8 cellular contexts compared by ENCODE assay signal in genomic region chr7:953547-954327, GRCh38. TPM values are rescaled to one million over a fixed set of nuclear protein-coding genes. Genes with fewer than 3 reads are reported as not detected.
DNase-seq lines count a peak whose midpoint lies in the region; ATAC-seq, FAIRE-seq and TF ChIP-seq lines count a peak whose summit lies in the region.

No MANE protein-coding gene starts in this region.

- H3K9me3 ChIP-seq in adipocyte (ENCODE audit: control insufficient read depth, low read length) (no peaks in the 10 kb centered on the region), hepatocyte (ENCODE audit: low read depth) (no peaks in the 10 kb centered on the region)

- H3K4me3 ChIP-seq in adipocyte (ENCODE audit: low read length), result peak overlapping the region; percentile 73
- H3K4me3 ChIP-seq in hepatocyte, result peak overlapping the region; percentile 38

- intact Hi-C loops in posterior vena cava (cut with DNase I), result loop anchor here in 1 of 2 donors (10.0 kb wide), 1 partner anchor 169 kb away; no protein-coding TSS in a partner anchor

- H2AFZ ChIP-seq in hepatocyte, result no peak overlapping the region

- H3K27ac ChIP-seq in hepatocyte, result peak overlapping the region; percentile 70

- H3K4me1 ChIP-seq in adipocyte (ENCODE audit: control insufficient read depth, insufficient read depth, low read length), result peaks cover 14% of the 10 kb centered on the region
- H3K4me1 ChIP-seq in hepatocyte (ENCODE audit: insufficient read depth), result no peaks in the 10 kb centered on the region

- H3K9me2 ChIP-seq in hepatocyte (replicated peaks; ENCODE audit: insufficient read depth), result no peaks in the 10 kb centered on the region

- peak; percentile 9 for FAIRE-seq in HTR-8/SVneo (lab: Jason Lieb, UNC)

- no peak for ATAC-seq in GM18517 (IDR thresholded peaks at IDR 0.05; ENCODE audit: unreplicated experiment)

- peaks cover 25% of the 10 kb centered on the region for H3K27me3 ChIP-seq in adipocyte (replicated peaks; ENCODE audit: control insufficient read depth, insufficient read depth, low read length)
- H3K27me3 ChIP-seq in hepatocyte, result peaks cover 7% of the 10 kb centered on the region

- peak overlapping the region; percentile 55 for H3K9ac ChIP-seq in adipocyte (ENCODE audit: low read length)

- H3K36me3 ChIP-seq in adipocyte (ENCODE audit: control insufficient read depth, insufficient read depth, low read length, severe bottlenecking), result no peaks in the 10 kb centered on the region
- H3K36me3 ChIP-seq in hepatocyte (replicated peaks; ENCODE audit: insufficient read depth, low read depth), result no peaks in the 10 kb centered on the region

- TF ChIP-seq CTCF in hepatocyte (IDR thresholded peaks at IDR 0.05; ENCODE audit: poor library complexity) (no peak), GM20000 (IDR thresholded peaks at IDR 0.05; ENCODE audit: extremely low read depth, missing control alignments) (no peak)

- DNase-seq in activated effector memory CD4-positive, alpha-beta T cell treated with anti-CD3 and anti-CD28 coated beads, Interleukin-2, amount 50 U/mL, for 16 hours, result peak; percentile 62
- no peak for DNase-seq in activated effector memory CD4-positive, alpha-beta T cell treated with Interleukin-2 at 50 U/mL for 16 hours
- peak; percentile 65 for DNase-seq in HTR-8/SVneo (ENCODE audit: insufficient read length, low spot score)
- DNase-seq in adipocyte (ENCODE audit: low read depth), result peak; percentile 70
- DNase-seq in hepatocyte (ENCODE audit: low spot score), result peak; percentile 78
- peak; percentile 92 for DNase-seq in posterior vena cava (ENCODE audit: low spot score)
- DNase-seq in GM20000 (ENCODE audit: low spot score), result no peak

- WGBS in hepatocyte (ENCODE audit: low lambda C conversion rate, missing lambda C conversion rate), result 5% methylated on average over 29 of the region's 78 CpGs

- peak overlapping the region; percentile 94 for H3K4me2 ChIP-seq in hepatocyte

- H3K79me2 ChIP-seq in hepatocyte, result peaks cover 2% of the 10 kb centered on the region

- no peaks in the 10 kb centered on the region for H4K20me1 ChIP-seq in hepatocyte (ENCODE audit: insufficient read depth, poor library complexity, severe bottlenecking)

RNA-seq across cellular contexts. Expression of gene ADAP1, which starts 0.7 kb away (rescaled TPM):
- total RNA-seq in hepatocyte (25.8 and 35.7 TPM in 2 replicates), posterior vena cava (10 to 100 TPM; 16.3 to 17.8 TPM)
- 16.3 and 25.6 TPM in 2 replicates for polyA plus RNA-seq in hepatocyte

RNA-seq across cellular contexts. Expression of gene COX19, which starts 21.6 kb away (rescaled TPM):
- total RNA-seq in hepatocyte (9.9 and 11.6 TPM in 2 replicates), posterior vena cava (1 to 10 TPM; 5.9 to 8.4 TPM)
- 18.9 and 21.2 TPM in 2 replicates for polyA plus RNA-seq in hepatocyte

RNA-seq across cellular contexts. Expression of gene CYP2W1, which starts 29.2 kb away (rescaled TPM):
- total RNA-seq in hepatocyte (20.3 and 31.1 TPM in 2 replicates), posterior vena cava (not detected)
- polyA plus RNA-seq in hepatocyte, result 72.3 and 112 TPM in 2 replicates

Comparison
In these comparisons a context has a peak if more than half of its experiments do, and no peak if none do; other contexts are left out.
1. DNase-seq: peak in activated effector memory CD4-positive, alpha-beta T cell treated with anti-CD3 and anti-CD28 coated beads, Interleukin-2, amount 50 U/mL, for 16 hours (single experiment), HTR-8/SVneo (single experiment), adipocyte (single experiment), hepatocyte (single experiment) and posterior vena cava (single experiment); none in activated effector memory CD4-positive, alpha-beta T cell treated with Interleukin-2 at 50 U/mL for 16 hours (single experiment) and GM20000 (single experiment).
2. RNA of gene CYP2W1, which starts 29.2 kb away (total RNA-seq): 20.3 to 31.1 TPM in hepatocyte; not detected in posterior vena cava; every median in the first group is over 10 times any median in the second.